In the genomic region with DNA sequence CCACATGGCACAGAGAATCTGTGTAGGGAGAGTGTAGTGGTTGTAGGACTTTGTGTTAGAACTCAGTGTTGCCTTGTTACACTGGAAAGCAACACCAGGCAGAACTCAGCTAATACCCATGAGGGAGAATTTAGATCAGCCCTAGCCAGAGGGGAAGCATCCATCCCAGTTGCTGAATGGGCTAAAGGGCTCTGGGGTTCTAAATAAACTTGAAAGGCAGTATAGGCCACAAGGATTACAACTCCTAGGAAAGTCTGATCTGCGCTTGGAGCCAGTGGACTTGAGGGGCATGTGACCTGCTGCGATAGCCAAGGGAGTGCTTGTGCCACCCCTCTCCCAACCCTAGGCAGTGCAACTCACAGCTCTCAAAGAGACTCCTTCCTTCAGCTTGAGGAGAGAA, we compare ENCODE assay signal across 36 cellular contexts. TPM values are rescaled to one million over a fixed set of nuclear protein-coding genes. Genes with fewer than 3 reads are reported as not detected.
"Had no signal": no experiment of that assay in that cellular context is flagged by ENCODE, and none has a peak within 500 bp of the region (broad histone marks: within the 10 kb centered on the region; RNA-seq: fewer than 3 reads in every experiment).

No MANE protein-coding gene starts in this region.

- H3K27ac Mint-ChIP-seq: activated B cell treated with CpG ODN at 0.5 μM for 24 hours; activated CD4-positive, alpha-beta memory T cell treated with anti-CD3 and anti-CD28 coated beads for 36 hours; activated CD4-positive, alpha-beta T cell treated with anti-CD3 and anti-CD28 coated beads, Interleukin-2, amount 10 ng/mL, durations not matched to agents 24 days and 14 days; activated naive CD4-positive, alpha-beta T cell treated with anti-CD3 and anti-CD28 coated beads for 36 hours; activated naive CD8-positive, alpha-beta T cell treated with anti-CD3 and anti-CD28 coated beads for 36 hours; activated T-cell treated with anti-CD3 and anti-CD28 coated beads, Interleukin-2, amount 50 U/mL, for 72 hours; activated T-helper 1 cell treated with anti-CD3 and anti-CD28 coated beads, Interleukin-12 subunit alpha, Interleukin-12 subunit beta, Interleukin-2, Interleukin-4 antibody, amounts not matched to agents 30 ng/mL and 10 ng/mL and 1 ng/mL, durations not matched to agents 14 hours and 24 hours and 36 hours; activated T-helper 17 cell treated with anti-CD3 and anti-CD28 coated beads, Interleukin-2, amount 50 U/mL, for 72 hours; T-helper 1 cell treated with Interleukin-12 subunit alpha and Interleukin-12 subunit beta and Interleukin-4 antibody, amounts not matched to agents 30 μg/mL and 1 μg/mL, for 36 hours; T-helper 2 cell treated with Interferon-gamma antibody and Interleukin-4, amounts not matched to agents 5 μg/mL and 100 μg/mL, for 36 hours had no signal

- FAIRE-seq: astrocyte, TTC549 had no signal

- H3K36me3 Mint-ChIP-seq: activated CD4-positive, alpha-beta memory T cell treated with anti-CD3 and anti-CD28 coated beads for 36 hours had no signal

- H3K27me3 ChIP-seq: adrenal gland, body of pancreas, brain microvascular endothelial cell, breast epithelium had no signal

- H3K36me3 ChIP-seq: adrenal gland, brain microvascular endothelial cell, breast epithelium had no signal

- H3K9me3 Mint-ChIP-seq: activated B cell treated with CpG ODN at 0.5 μM for 24 hours had no signal

- H3K4me3 ChIP-seq: adrenal gland, body of pancreas, breast epithelium had no signal

- DNase-seq: activated B cell treated with CpG ODN at 0.5 μM for 24 hours; activated CD4-positive, alpha-beta memory T cell treated with anti-CD3 and anti-CD28 coated beads for 36 hours; activated CD4-positive, alpha-beta T cell treated with anti-CD3 and anti-CD28 coated beads for 4 hours; activated CD4-positive, alpha-beta T cell treated with anti-CD3 and anti-CD28 coated beads, Interleukin-2, amount 50 U/mL, for 1 hour; activated CD4-positive, alpha-beta T cell treated with anti-CD3 and anti-CD28 coated beads, Interleukin-2, amount 50 U/mL, for 4 hours; activated CD4-positive, CD25-positive, alpha-beta regulatory T cell treated with anti-CD3 and anti-CD28 coated beads, Interleukin-2, amount 50 U/mL, for 72 hours; activated CD8-positive, alpha-beta memory T cell treated with anti-CD3 and anti-CD28 coated beads, Interleukin-2, amount 50 U/mL, for 4 hours; activated effector memory CD4-positive, alpha-beta T cell treated with anti-CD3 and anti-CD28 coated beads, Interleukin-2, amount 50 U/mL, for 16 hours; activated gamma-delta T cell treated with Interleukin-2 at 50 U/mL for 16 hours; activated naive CD4-positive, alpha-beta T cell; activated naive CD4-positive, alpha-beta T cell treated with anti-CD3 and anti-CD28 coated beads for 36 hours; activated naive CD4-positive, alpha-beta T cell treated with anti-CD3 and anti-CD28 coated beads, Interleukin-2, amount 50 U/mL, for 16 hours; activated naive CD8-positive, alpha-beta T cell treated with anti-CD3 and anti-CD28 coated beads for 36 hours; activated T-cell treated with anti-CD3 and anti-CD28 coated beads for 4 hours; activated T-cell treated with anti-CD3 and anti-CD28 coated beads, Interleukin-2, amount 50 U/mL, for 1 hour; activated T-cell treated with anti-CD3 and anti-CD28 coated beads, Interleukin-2, amount 50 U/mL, for 4 hours; activated T-cell treated with anti-CD3 and anti-CD28 coated beads, Interleukin-2, amount 50 U/mL, for 72 hours; adrenal gland; amniotic stem cell; aorta; body of pancreas; brain microvascular endothelial cell; central memory CD4-positive, alpha-beta T cell; T-helper 1 cell; T-helper 2 cell; T-helper 9 cell had no signal

- H3K9me3 ChIP-seq: adrenal gland, body of pancreas, breast epithelium had no signal

- H3K27ac ChIP-seq: adrenal gland, body of pancreas, brain microvascular endothelial cell, breast epithelium, VCaP had no signal

- H3K4me1 ChIP-seq: adrenal gland, body of pancreas, breast epithelium had no signal

- ATAC-seq: activated naive CD4-positive, alpha-beta T cell treated with anti-CD3 and anti-CD28 coated beads, Interleukin-2, amount 50 U/mL, for 72 hours; activated T-cell treated with anti-CD3 and anti-CD28 coated beads, Interleukin-2, amount 50 U/mL, for 4 hours; activated T-cell treated with anti-CD3 and anti-CD28 coated beads, Interleukin-2, amount 50 U/mL, for 72 hours; activated T-helper 17 cell treated with anti-CD3 and anti-CD28 coated beads, Interleukin-2, amount 50 U/mL, for 72 hours; body of pancreas had no signal

- H3K4me3 Mint-ChIP-seq: activated B cell treated with CpG ODN at 0.5 μM for 24 hours; activated CD4-positive, alpha-beta memory T cell treated with anti-CD3 and anti-CD28 coated beads for 36 hours; activated CD4-positive, alpha-beta T cell treated with anti-CD3 and anti-CD28 coated beads, Interleukin-2, amount 10 ng/mL, durations not matched to agents 24 days and 14 days; activated naive CD4-positive, alpha-beta T cell treated with anti-CD3 and anti-CD28 coated beads for 36 hours; activated naive CD8-positive, alpha-beta T cell treated with anti-CD3 and anti-CD28 coated beads for 36 hours; activated T-cell treated with anti-CD3 and anti-CD28 coated beads, Interleukin-2, amount 50 U/mL, for 4 hours; activated T-cell treated with anti-CD3 and anti-CD28 coated beads, Interleukin-2, amount 50 U/mL, for 72 hours; activated T-helper 1 cell treated with anti-CD3 and anti-CD28 coated beads, Interleukin-12 subunit alpha, Interleukin-12 subunit beta, Interleukin-2, Interleukin-4 antibody, amounts not matched to agents 30 ng/mL and 10 ng/mL and 1 ng/mL, durations not matched to agents 14 hours and 24 hours and 36 hours; activated T-helper 17 cell treated with anti-CD3 and anti-CD28 coated beads, Interleukin-2, amount 50 U/mL, for 72 hours; T-helper 1 cell treated with Interleukin-12 subunit alpha and Interleukin-12 subunit beta and Interleukin-4 antibody, amounts not matched to agents 30 μg/mL and 1 μg/mL, for 36 hours; T-helper 2 cell treated with Interferon-gamma antibody and Interleukin-4, amounts not matched to agents 5 μg/mL and 100 μg/mL, for 36 hours had no signal

- H3K27me3 Mint-ChIP-seq: activated B cell treated with CpG ODN at 0.5 μM for 24 hours had no signal

RNA-seq across cellular contexts. Expression of gene PTGS1, which starts 26.9 kb away (rescaled TPM):
- total RNA-seq: activated naive CD4-positive, alpha-beta T cell treated with anti-CD3 and anti-CD28 coated beads for 36 hours had no signal
